Comparison of ENCODE assay signal across 24 cellular contexts in genomic region chr4:162157241-162157640, GRCh38. TPM values are rescaled to one million over a fixed set of nuclear protein-coding genes. Genes with fewer than 3 reads are reported as not detected.
"Had no signal": no experiment of that assay in that cellular context is flagged by ENCODE, and none has a peak within 500 bp of the region (broad histone marks: within the 10 kb centered on the region; RNA-seq: fewer than 3 reads in every experiment).

No MANE protein-coding gene starts in this region.

- ATAC-seq: Panc1, PC-3, T-cell had no signal

- H3K9me3 ChIP-seq: SJCRH30 had no signal

- H3K36me3 ChIP-seq: SJCRH30 had no signal

- H3K4me3 Mint-ChIP-seq: T-cell had no signal

- H3K4me1 Mint-ChIP-seq: T-cell had no signal

- H3K36me3 Mint-ChIP-seq: T-cell had no signal

- H3K4me1 ChIP-seq: SJCRH30 had no signal

- H3K4me3 ChIP-seq: SJCRH30 had no signal

- H3K27me3 Mint-ChIP-seq: T-cell had no signal

- H3K27ac Mint-ChIP-seq: T-cell had no signal

- DNase-seq: KBM-7; MV-4-11; NCI-H1048; NCI-H1105; NCI-H1436 treated with DMSO at 0.1 percent for 48 hours; NCI-H1694; NCI-H187 treated with DMSO at 0.1 percent for 48 hours; NCI-H2029 treated with DMSO at 0.1 percent for 48 hours; NCI-H2171 treated with DMSO at 0.1 percent for 48 hours; NCI-H2227 treated with DMSO at 0.1 percent for 48 hours; NCI-H524; NCI-H526 treated with DMSO at 0.1 percent for 48 hours; NCI-H774; NK-92 treated with Interleukin-12 subunit alpha and Interleukin-12 subunit beta, amount 100 ng/mL, for 24 hours; PC-3; SHP77; SJCRH30; SW 1271; T-cell had no signal

- H3K27me3 ChIP-seq: SJCRH30 had no signal

RNA-seq across cellular contexts. Expression of gene FSTL5, which starts 6.6 kb away (rescaled TPM):
- total RNA-seq: HT-29, LHCN-M2, MCF 10A, OCI-LY7, PC-3, T-cell had no signal
